In genomic region chr5:101424530-101425175, GRCh38 we compare ENCODE assay signal across 14 cellular contexts.
DNase-seq lines count a peak whose midpoint lies in the region; ATAC-seq, FAIRE-seq and TF ChIP-seq lines count a peak whose summit lies in the region.
"Had no signal": no experiment of that assay in that cellular context is flagged by ENCODE, and none has a peak within 500 bp of the region (broad histone marks: within the 10 kb centered on the region; RNA-seq: fewer than 3 reads in every experiment).

No MANE protein-coding gene starts in this region.

- H3K4me3 ChIP-seq in AG10803 (ENCODE audit: low read length) (no peak overlapping the region), IMR-90 (ENCODE audit: insufficient read depth, low read depth, low read length) (no peak overlapping the region), endothelial cell of umbilical vein (replicated peaks in 1 of 3; ENCODE audit: insufficient read depth in 1 of 3, low read depth in 1 of 3, low read length in 3 of 3) (no peak overlapping the region)

- no peaks in the 10 kb centered on the region for H3K79me2 ChIP-seq in endothelial cell of umbilical vein (ENCODE audit: control insufficient read depth, insufficient read depth, low read length)

- no peaks in the 10 kb centered on the region for H3K4me1 ChIP-seq in IMR-90 (ENCODE audit: control insufficient read depth, insufficient read depth, low read length)
- no peaks in the 10 kb centered on the region for H3K4me1 ChIP-seq in endothelial cell of umbilical vein (ENCODE audit: control insufficient read depth, extremely low read depth, insufficient read depth, low read length)

- H2BK20ac ChIP-seq in IMR-90 (ENCODE audit: low read depth, low read length), result no peak overlapping the region

- H3K4ac ChIP-seq in IMR-90 (ENCODE audit: low read depth, low read length), result no peak overlapping the region

- ATAC-seq in IMR-90 (ENCODE audit: low read depth) (peak; percentile 59), GM19395 (IDR thresholded peaks at IDR 0.05; ENCODE audit: unreplicated experiment) (no peak)
- ATAC-seq in stimulated activated naive CD8-positive, alpha-beta T cell treated with anti-CD3 and anti-CD28 coated beads, Interleukin-15, amount 100 ng/mL, for 72 hours, result no peak
- ATAC-seq: activated T-cell treated with anti-CD3 and anti-CD28 coated beads, Interleukin-2, amount 50 U/mL, for 72 hours; right cardiac atrium had no signal

- H3K27ac ChIP-seq in IMR-90 (ENCODE audit: insufficient read depth, low read length) (no peak overlapping the region), endothelial cell of umbilical vein (ENCODE audit: insufficient read depth, low read depth, low read length) (no peak overlapping the region)
- H3K27ac ChIP-seq: VCaP had no signal

- intact Hi-C loops in IMR-90 (cut with micrococcal nuclease), result no loop called here
- intact Hi-C loops in endothelial cell of umbilical vein (cut with micrococcal nuclease), result no loop called here

- H4K5ac ChIP-seq in IMR-90 (ENCODE audit: low read depth, low read length), result no peak overlapping the region

- WGBS in IMR-90 (ENCODE audit: extremely low coverage in 2 of 2, insufficient read length in 1 of 2), 2 experiments, result no CpG with 5 or more reads among the region's 2 CpGs

- no peak overlapping the region for H2BK5ac ChIP-seq in IMR-90 (ENCODE audit: low read depth, low read length, poor library complexity, severe bottlenecking)

- CTCF ChIA-PET in IMR-90 (lab: Yijun Ruan, JAX), result interaction anchor here (0.6 kb wide), 1 partner anchor 146 kb away, joined by 5 read pairs; no protein-coding TSS in a partner anchor
- CTCF ChIA-PET in endothelial cell of umbilical vein (lab: Charles Lee), result no interaction called here

- BruUV-seq in IMR-90 (replicated peaks; lab: Mats Ljungman, UMichigan) (no TSS peak), endothelial cell of umbilical vein (replicated peaks; lab: Mats Ljungman, UMichigan) (no TSS peak)

- no peak overlapping the region for H3K23ac ChIP-seq in IMR-90 (ENCODE audit: low read depth, low read length)

- in situ Hi-C loops in IMR-90 (cut with MboI; ENCODE audit: low sequenced_read_pairs), result no loop called here

- no peaks in the 10 kb centered on the region for H3K27me3 ChIP-seq in IMR-90 (ENCODE audit: control insufficient read depth, insufficient read depth, low read length)
- H3K27me3 ChIP-seq in endothelial cell of umbilical vein (ENCODE audit: control insufficient read depth in 2 of 2, insufficient read depth in 2 of 2, low read length in 2 of 2), result no peaks in the 10 kb centered on the region

- no peak overlapping the region for H3K18ac ChIP-seq in IMR-90 (ENCODE audit: low read depth, low read length)

- no peak overlapping the region for H3K9ac ChIP-seq in IMR-90 (ENCODE audit: low read depth, low read length)
- H3K9ac ChIP-seq in endothelial cell of umbilical vein (replicated peaks; ENCODE audit: extremely low read depth, insufficient read depth, low read length), result no peak overlapping the region

- peak overlapping the region; percentile 8; the same call in 1 of the 2 replicates for H2BK120ac ChIP-seq in IMR-90 (ENCODE audit: low read depth, low read length)

- POLR2A ChIA-PET in IMR-90 (lab: Charles Lee; ENCODE audit: unreplicated experiment), result no interaction called here
- POLR2A ChIA-PET in endothelial cell of umbilical vein (lab: Charles Lee), result no interaction called here

- no peaks in the 10 kb centered on the region for H3K9me3 Mint-ChIP-seq in stimulated activated naive CD8-positive, alpha-beta T cell treated with anti-CD3 and anti-CD28 coated beads, Interleukin-15, amount 100 ng/mL, for 72 hours
- H3K9me3 Mint-ChIP-seq: activated T-cell treated with anti-CD3 and anti-CD28 coated beads, Interleukin-2, amount 50 U/mL, for 72 hours; CD4-positive, alpha-beta T cell had no signal

- no peaks in the 10 kb centered on the region for H3K79me1 ChIP-seq in IMR-90 (ENCODE audit: low read depth in 1 of 2, low read length in 2 of 2)

- H3K36me3 ChIP-seq in IMR-90 (ENCODE audit: control insufficient read depth, insufficient read depth, low read length) (no peaks in the 10 kb centered on the region), endothelial cell of umbilical vein (ENCODE audit: control insufficient read depth in 2 of 2, extremely low read depth in 1 of 2, insufficient read depth in 2 of 2, low read length in 2 of 2) (no peaks in the 10 kb centered on the region)

- H2AK9ac ChIP-seq in IMR-90 (replicated peaks; ENCODE audit: low read depth, low read length, poor library complexity), result no peak overlapping the region

- H4K91ac ChIP-seq in IMR-90 (ENCODE audit: insufficient read depth, low read depth, low read length), result no peak overlapping the region

- H2AK5ac ChIP-seq in IMR-90 (ENCODE audit: low read depth, low read length), result no peak overlapping the region

- peak; percentile 69 for DNase-seq in AG10803 (ENCODE audit: low read depth)
- DNase-seq in IMR-90, result peak; percentile 73
- DNase-seq in endothelial cell of umbilical vein (ENCODE audit: low read depth, low spot score), result peak; percentile 50
- DNase-seq in non-pigmented ciliary epithelial cell (ENCODE audit: low read depth), result peak; percentile 36
- no peak for DNase-seq in KG1 (lab: John Stamatoyannopoulos, UW)
- no peak for DNase-seq in stimulated activated naive CD8-positive, alpha-beta T cell treated with anti-CD3 and anti-CD28 coated beads, Interleukin-15, amount 100 ng/mL, for 72 hours
- DNase-seq in T-helper 2 cell, result no peak
- DNase-seq: activated T-cell treated with anti-CD3 and anti-CD28 coated beads, Interleukin-2, amount 50 U/mL, for 72 hours; caudate nucleus; CD4-positive, alpha-beta T cell; MM.1S; right cardiac atrium had no signal

- FAIRE-seq in endothelial cell of umbilical vein (lab: Jason Lieb, UNC), result no peak

- dilution Hi-C loops in IMR-90 (cut with HindIII; ENCODE audit: low sequenced_read_pairs, unreplicated experiment), result no loop called here
- dilution Hi-C loops in endothelial cell of umbilical vein (cut with MboI; ENCODE audit: extremely low pct_ligation_motif_present, low sequenced_read_pairs), result no loop called here

- H3K9me1 ChIP-seq in IMR-90 (ENCODE audit: insufficient read depth, low read length), result no peaks in the 10 kb centered on the region
- no peaks in the 10 kb centered on the region for H3K9me1 ChIP-seq in endothelial cell of umbilical vein (replicated peaks; ENCODE audit: control insufficient read depth, extremely low read depth, insufficient read depth, low read length)

- H3K27me3 Mint-ChIP-seq in stimulated activated naive CD8-positive, alpha-beta T cell treated with anti-CD3 and anti-CD28 coated beads, Interleukin-15, amount 100 ng/mL, for 72 hours, result no peaks in the 10 kb centered on the region
- H3K27me3 Mint-ChIP-seq: CD4-positive, alpha-beta T cell had no signal

- no peaks in the 10 kb centered on the region for H3K4me1 Mint-ChIP-seq in stimulated activated naive CD8-positive, alpha-beta T cell treated with anti-CD3 and anti-CD28 coated beads, Interleukin-15, amount 100 ng/mL, for 72 hours

- no peak for TF ChIP-seq CTCF in AG10803 (conservative IDR thresholded peaks at IDR 0.05; ENCODE audit: low read length)
- no peak for TF ChIP-seq CTCF in IMR-90 (conservative IDR thresholded peaks at IDR 0.05; ENCODE audit: low read depth, low read length)
- no peak for TF ChIP-seq CTCF in endothelial cell of umbilical vein (IDR thresholded peaks at IDR 0.05; ENCODE audit: extremely low read depth in 1 of 2, insufficient read depth in 1 of 2, low read depth in 1 of 2, low read length in 2 of 2)

- H3K9me3 ChIP-seq in IMR-90 (ENCODE audit: control insufficient read depth, insufficient read depth, low read length) (no peaks in the 10 kb centered on the region), endothelial cell of umbilical vein (replicated peaks; ENCODE audit: control insufficient read depth, insufficient read depth, low read length) (no peaks in the 10 kb centered on the region)

- H4K20me1 ChIP-seq in IMR-90 (ENCODE audit: insufficient read depth, low read length), result no peaks in the 10 kb centered on the region
- H4K20me1 ChIP-seq in endothelial cell of umbilical vein (replicated peaks; ENCODE audit: control insufficient read depth, extremely low read depth, insufficient read depth, low read length), result no peaks in the 10 kb centered on the region

- no peak overlapping the region for H3K4me3 Mint-ChIP-seq in stimulated activated naive CD8-positive, alpha-beta T cell treated with anti-CD3 and anti-CD28 coated beads, Interleukin-15, amount 100 ng/mL, for 72 hours
- H3K4me3 Mint-ChIP-seq: activated T-cell treated with anti-CD3 and anti-CD28 coated beads, Interleukin-2, amount 50 U/mL, for 72 hours; CD4-positive, alpha-beta T cell had no signal

- H2AFZ ChIP-seq in IMR-90 (replicated peaks; ENCODE audit: low read length, poor library complexity) (no peak overlapping the region), endothelial cell of umbilical vein (ENCODE audit: low read depth, low read length) (no peak overlapping the region)

- no peak overlapping the region for H3K56ac ChIP-seq in IMR-90 (ENCODE audit: extremely low read depth, insufficient read depth, low read length)

- H3K4me2 ChIP-seq in IMR-90 (ENCODE audit: low read depth, low read length) (no peak overlapping the region), endothelial cell of umbilical vein (ENCODE audit: insufficient read depth, low read length) (no peak overlapping the region)

- H4K8ac ChIP-seq in IMR-90 (ENCODE audit: low read depth in 2 of 2, low read length in 2 of 2), result no peak overlapping the region

- no peak overlapping the region for H2BK15ac ChIP-seq in IMR-90 (ENCODE audit: low read depth, low read length)

- H3K14ac ChIP-seq in IMR-90 (replicated peaks; ENCODE audit: low read depth, low read length), result no peak overlapping the region

- no peak for TF ChIP-seq POLR2A in IMR-90 (IDR thresholded peaks at IDR 0.05; ENCODE audit: low read depth, low read length)
- no peak for TF ChIP-seq POLR2A in endothelial cell of umbilical vein (IDR thresholded peaks at IDR 0.05; ENCODE audit: low read depth, low read length)

- TF ChIP-seq RAD21 in IMR-90 (IDR thresholded peaks at IDR 0.05; ENCODE audit: low read length), result no peak

- H3K27ac Mint-ChIP-seq in stimulated activated naive CD8-positive, alpha-beta T cell treated with anti-CD3 and anti-CD28 coated beads, Interleukin-15, amount 100 ng/mL, for 72 hours, result no peak overlapping the region
- H3K27ac Mint-ChIP-seq: activated T-cell treated with anti-CD3 and anti-CD28 coated beads, Interleukin-2, amount 50 U/mL, for 72 hours; CD4-positive, alpha-beta T cell had no signal

TF ChIP-seq in endothelial cell of umbilical vein, 7 proteins besides CTCF, POLR2A, EP300 and RAD21:
- TF ChIP-seq FOS (IDR thresholded peaks at IDR 0.05; ENCODE audit: borderline replicate concordance, insufficient read depth, low read length), result no peak
- TF ChIP-seq MYC (IDR thresholded peaks at IDR 0.05; ENCODE audit: low read depth, low read length), result no peak
- no peak for TF ChIP-seq EZH2 (IDR thresholded peaks at IDR 0.05; ENCODE audit: borderline replicate concordance, low read depth, low read length, severe bottlenecking)
- no peak for TF ChIP-seq POLR2AphosphoS5 (IDR thresholded peaks at IDR 0.05; ENCODE audit: insufficient read depth, low read depth, low read length)
- no peak for TF ChIP-seq GATA2 (IDR thresholded peaks at IDR 0.05; ENCODE audit: insufficient read depth, insufficient read length, low read depth, low read length)

Comparison
In these comparisons a context has a peak if more than half of its experiments do, and no peak if none do; other contexts are left out.
1. DNase-seq: peak in AG10803 (single experiment), IMR-90 (single experiment), endothelial cell of umbilical vein (single experiment) and non-pigmented ciliary epithelial cell (single experiment); none in KG1 (single experiment), stimulated activated naive CD8-positive, alpha-beta T cell treated with anti-CD3 and anti-CD28 coated beads, Interleukin-15, amount 100 ng/mL, for 72 hours (0 of 2) and T-helper 2 cell (0 of 5).